8 cellular contexts compared by ENCODE assay signal in genomic region chr1:154327466-154328317, GRCh38. TPM values are rescaled to one million over a fixed set of nuclear protein-coding genes. Genes with fewer than 3 reads are reported as not detected.
DNase-seq lines count a peak whose midpoint lies in the region; ATAC-seq and TF ChIP-seq lines count a peak whose summit lies in the region.

No MANE protein-coding gene starts in this region.

- H3K36me3 ChIP-seq in OCI-LY1 (ENCODE audit: insufficient read depth, low read length) (no peaks in the 10 kb centered on the region), osteoblast (ENCODE audit: insufficient read depth, low read length) (peaks cover 32% of the 10 kb centered on the region)

- H3K4me3 Mint-ChIP-seq in activated CD4-positive, alpha-beta T cell treated with anti-CD3 and anti-CD28 coated beads, Interleukin-2, amount 10 ng/mL, durations not matched to agents 7 days and 5 days: peak overlapping the region; percentile 93

- peaks cover 36% of the 10 kb centered on the region for H3K36me3 Mint-ChIP-seq in activated CD4-positive, alpha-beta T cell treated with anti-CD3 and anti-CD28 coated beads, Interleukin-2, amount 10 ng/mL, durations not matched to agents 7 days and 5 days (ENCODE audit: low read depth)

- no peak overlapping the region for H3K27ac ChIP-seq in OCI-LY1 (ENCODE audit: low read depth, low read length, poor library complexity, severe bottlenecking)
- H3K27ac ChIP-seq in osteoblast (ENCODE audit: low read depth, low read length): peak overlapping the region; percentile 100

- no peaks in the 10 kb centered on the region for H3K9me2 ChIP-seq in OCI-LY1 (ENCODE audit: low read depth, low read length)

- peak overlapping the region; percentile 81 for H3K27ac Mint-ChIP-seq in activated CD4-positive, alpha-beta T cell treated with anti-CD3 and anti-CD28 coated beads, Interleukin-2, amount 10 ng/mL, durations not matched to agents 7 days and 5 days

- H3K27me3 Mint-ChIP-seq in activated CD4-positive, alpha-beta T cell treated with anti-CD3 and anti-CD28 coated beads, Interleukin-2, amount 10 ng/mL, durations not matched to agents 7 days and 5 days: peaks cover 6% of the 10 kb centered on the region

- POLR2A ChIA-PET in activated CD4-positive, alpha-beta T cell treated with anti-CD3 and anti-CD28 coated beads, Interleukin-2, amount 10 ng/mL, durations not matched to agents 7 days and 5 days (lab: Charles Lee): no interaction called here

- CTCF ChIA-PET in activated CD4-positive, alpha-beta T cell treated with anti-CD3 and anti-CD28 coated beads, Interleukin-2, amount 10 ng/mL, durations not matched to agents 7 days and 5 days (lab: Charles Lee): interaction anchor here (0.5 to 5.5 kb wide), 13 partner anchors 7 to 760 kb away, joined by 3 to 71 read pairs (median 4); no protein-coding TSS in a partner anchor

- H3K4me2 ChIP-seq in OCI-LY1 (ENCODE audit: low read length): peak overlapping the region; percentile 78
- peak overlapping the region; percentile 95 for H3K4me2 ChIP-seq in osteoblast (ENCODE audit: insufficient read depth, low read length)

- H4K20me1 ChIP-seq in OCI-LY1 (ENCODE audit: insufficient read depth, low read length) (no peaks in the 10 kb centered on the region), osteoblast (ENCODE audit: insufficient read depth, low read length) (peaks cover 28% of the 10 kb centered on the region)

- H3K4me1 ChIP-seq in OCI-LY1 (ENCODE audit: insufficient read depth, low read length, severe bottlenecking) (peaks cover 24% of the 10 kb centered on the region), osteoblast (ENCODE audit: insufficient read depth, low read length) (peaks cover 33% of the 10 kb centered on the region)

- TF ChIP-seq CTCF in OCI-LY1 (IDR thresholded peaks at IDR 0.05; ENCODE audit: low read length) (no peak), osteoblast (IDR thresholded peaks at IDR 0.05; ENCODE audit: extremely low read depth, low read depth, low read length) (no peak)

- no peak for ATAC-seq in HG02938 (IDR thresholded peaks at IDR 0.05; ENCODE audit: unreplicated experiment)

- H3K9ac ChIP-seq in OCI-LY1 (ENCODE audit: low read length): no peak overlapping the region; the same call in 1 of the 2 replicates

- peak; percentile 54 for DNase-seq in activated CD4-positive, alpha-beta T cell treated with anti-CD3 and anti-CD28 coated beads, Interleukin-2, amount 10 ng/mL, durations not matched to agents 7 days and 5 days
- no peak for DNase-seq in activated CD4-positive, alpha-beta T cell treated with anti-CD3 and anti-CD28 coated beads for 1 hour
- DNase-seq in effector CD8-positive, alpha-beta T cell (lab: John Stamatoyannopoulos, UW): peak; percentile 26
- DNase-seq in osteoblast (ENCODE audit: insufficient read length, low spot score, missing footprints) (peak; percentile 67), HPDE6-E6E7 (ENCODE audit: extremely low spot score) (no peak), GOT3 (lab: John Stamatoyannopoulos, UW) (no peak)

- H3K4me1 Mint-ChIP-seq in activated CD4-positive, alpha-beta T cell treated with anti-CD3 and anti-CD28 coated beads, Interleukin-2, amount 10 ng/mL, durations not matched to agents 7 days and 5 days: peaks cover 66% of the 10 kb centered on the region

- no peaks in the 10 kb centered on the region for H3F3A ChIP-seq in OCI-LY1 (ENCODE audit: insufficient read depth, low read length)

- H2AFZ ChIP-seq in OCI-LY1 (ENCODE audit: low read length) (no peak overlapping the region), osteoblast (ENCODE audit: low read length) (no peak overlapping the region)

- no peaks in the 10 kb centered on the region for H3K9me3 Mint-ChIP-seq in activated CD4-positive, alpha-beta T cell treated with anti-CD3 and anti-CD28 coated beads, Interleukin-2, amount 10 ng/mL, durations not matched to agents 7 days and 5 days

- peak overlapping the region; percentile 52 for H3K4me3 ChIP-seq in OCI-LY1 (ENCODE audit: low read depth, low read length, poor library complexity, severe bottlenecking)
- peak overlapping the region; percentile 63 for H3K4me3 ChIP-seq in osteoblast (ENCODE audit: insufficient read depth, low read length)

- H3K79me2 ChIP-seq in OCI-LY1 (ENCODE audit: insufficient read depth, low read length): no peaks in the 10 kb centered on the region
- peaks cover 38% of the 10 kb centered on the region for H3K79me2 ChIP-seq in osteoblast (ENCODE audit: insufficient read depth, low read length)

- H3K27me3 ChIP-seq in OCI-LY1 (ENCODE audit: insufficient read depth, low read length): 0 out of 2 replicates have a peak, but pooled peaks cover 4% of the 10 kb centered on the region
- H3K27me3 ChIP-seq in osteoblast (ENCODE audit: insufficient read depth, low read length): peaks cover 9% of the 10 kb centered on the region

- H3K9me3 ChIP-seq in OCI-LY1 (ENCODE audit: low read length) (no peaks in the 10 kb centered on the region), osteoblast (ENCODE audit: low read depth, low read length) (no peaks in the 10 kb centered on the region)

RNA-seq across cellular contexts. Expression of gene ATP8B2, which starts 2.4 kb away (rescaled TPM):
- 100 to 1,000 TPM; 135 to 138 TPM for total RNA-seq in activated CD4-positive, alpha-beta T cell treated with anti-CD3 and anti-CD28 coated beads, Interleukin-2, amount 10 ng/mL, durations not matched to agents 7 days and 5 days
- total RNA-seq in osteoblast: 146 and 162 TPM in 2 replicates

RNA-seq across cellular contexts. Expression of gene AQP10, which starts 6.8 kb away (rescaled TPM):
- total RNA-seq in activated CD4-positive, alpha-beta T cell treated with anti-CD3 and anti-CD28 coated beads, Interleukin-2, amount 10 ng/mL, durations not matched to agents 7 days and 5 days: not detected
- not detected in 2 replicates for total RNA-seq in osteoblast

RNA-seq across cellular contexts. Expression of gene HAX1, which starts 55.3 kb away (rescaled TPM):
- 100 to 1,000 TPM; 107 to 126 TPM for total RNA-seq in activated CD4-positive, alpha-beta T cell treated with anti-CD3 and anti-CD28 coated beads, Interleukin-2, amount 10 ng/mL, durations not matched to agents 7 days and 5 days
- 149 and 152 TPM in 2 replicates for total RNA-seq in osteoblast

Comparison
In these comparisons a context has a peak if more than half of its experiments do, and no peak if none do; other contexts are left out.
1. DNase-seq: peak in activated CD4-positive, alpha-beta T cell treated with anti-CD3 and anti-CD28 coated beads, Interleukin-2, amount 10 ng/mL, durations not matched to agents 7 days and 5 days (single experiment), effector CD8-positive, alpha-beta T cell (single experiment) and osteoblast (single experiment); none in activated CD4-positive, alpha-beta T cell treated with anti-CD3 and anti-CD28 coated beads for 1 hour (single experiment), HPDE6-E6E7 (single experiment) and GOT3 (single experiment).